In genomic region chr20:36546111-36546736, GRCh38 we compare ENCODE assay signal across 28 cellular contexts. TPM values are rescaled to one million over a fixed set of nuclear protein-coding genes. Genes with fewer than 3 reads are reported as not detected.
DNase-seq lines count a peak whose midpoint lies in the region; ATAC-seq and TF ChIP-seq lines count a peak whose summit lies in the region.
"Had no signal": no experiment of that assay in that cellular context is flagged by ENCODE, and none has a peak within 500 bp of the region (broad histone marks: within the 10 kb centered on the region; RNA-seq: fewer than 3 reads in every experiment).

No MANE protein-coding gene starts in this region.

- TF ChIP-seq CTCF in AG04450 (IDR thresholded peaks at IDR 0.05; ENCODE audit: low read depth, low read length) (no peak), HFFc6 (IDR thresholded peaks at IDR 0.05) (no peak), esophagus muscularis mucosa (IDR thresholded peaks at IDR 0.05) (no peak), sigmoid colon (IDR thresholded peaks at IDR 0.05) (no peak)

- TF ChIP-seq POLR2A in esophagus muscularis mucosa (IDR thresholded peaks at IDR 0.05; ENCODE audit: low read depth) (no peak), sigmoid colon (IDR thresholded peaks at IDR 0.05) (no peak)

- peak overlapping the region; percentile 69; the same call in 1 of the 2 replicates for H3K27ac Mint-ChIP-seq in HFFc6
- H3K27ac Mint-ChIP-seq: activated CD4-positive, alpha-beta memory T cell treated with anti-CD3 and anti-CD28 coated beads for 36 hours; T-helper 1 cell treated with Interleukin-12 subunit alpha and Interleukin-12 subunit beta and Interleukin-4 antibody, amounts not matched to agents 30 μg/mL and 1 μg/mL, for 36 hours had no signal

- POLR2A ChIA-PET in AG04450 (lab: Yijun Ruan, JAX) = interaction anchor here (0.7 kb wide), 1 partner anchor 333 kb away, joined by 3 read pairs; no protein-coding TSS in a partner anchor

- H3K4me3 ChIP-seq in AG04450 (ENCODE audit: low read depth, low read length) = no peak overlapping the region
- H3K4me3 ChIP-seq in esophagus muscularis mucosa = peak overlapping the region; percentile 73 to 92 (median 88)
- H3K4me3 ChIP-seq in sigmoid colon = peak overlapping the region in 3 of 4 donors; percentile 83 to 96 (median 93)
- H3K4me3 ChIP-seq: gastrocnemius medialis, K562, PC-9, SJCRH30, suprapubic skin had no signal

- WGBS in esophagus muscularis mucosa = 31% methylated on average over 6 of the region's 14 CpGs
- WGBS in sigmoid colon, 2 donors = 78 to 84% methylated on average over 14 of the region's 14 CpGs

- CTCF ChIA-PET in AG04450 (lab: Charles Lee) = no interaction called here

- intact Hi-C loops in esophagus muscularis mucosa (cut with DNase I) = no loop called here
- intact Hi-C loops in sigmoid colon (cut with DNase I) = no loop called here

- no peaks in the 10 kb centered on the region for H3K27me3 ChIP-seq in AG04450 (ENCODE audit: control insufficient read depth, insufficient read depth, low read length)
- H3K27me3 ChIP-seq in esophagus muscularis mucosa = no peaks in the 10 kb centered on the region
- no peaks in the 10 kb centered on the region for H3K27me3 ChIP-seq in sigmoid colon
- H3K27me3 ChIP-seq: SJCRH30, suprapubic skin had no signal

- H3K27ac ChIP-seq in AG04450 (ENCODE audit: low read depth, low read length) (peak overlapping the region; percentile 11), esophagus muscularis mucosa (replicated peaks in 1 of 4) (peak overlapping the region; percentile 95 to 99 (median 98)), sigmoid colon (peak overlapping the region; percentile 98 to 100 (median 99))
- H3K27ac ChIP-seq: PC-9, SJCRH30, suprapubic skin, VCaP had no signal

- H3K4me1 ChIP-seq in esophagus muscularis mucosa (peaks cover 59 to 93% (median 92%) of the 10 kb centered on the region in 4 donors), sigmoid colon (peaks cover 2 to 76% (median 61%) of the 10 kb centered on the region in 4 donors)

- H3K4me3 Mint-ChIP-seq in HFFc6 = no peak overlapping the region
- H3K4me3 Mint-ChIP-seq: activated CD4-positive, alpha-beta memory T cell treated with anti-CD3 and anti-CD28 coated beads for 36 hours; CD4-positive, alpha-beta memory T cell; T-helper 1 cell treated with Interleukin-12 subunit alpha and Interleukin-12 subunit beta and Interleukin-4 antibody, amounts not matched to agents 30 μg/mL and 1 μg/mL, for 36 hours had no signal

- H3K4me1 Mint-ChIP-seq in HFFc6 (ENCODE audit: low read depth) = peaks cover 29% of the 10 kb centered on the region

- H3K9me3 Mint-ChIP-seq in HFFc6 = no peaks in the 10 kb centered on the region
- H3K9me3 Mint-ChIP-seq: activated CD4-positive, alpha-beta memory T cell treated with anti-CD3 and anti-CD28 coated beads for 36 hours; CD4-positive, alpha-beta memory T cell; T-helper 1 cell treated with Interleukin-12 subunit alpha and Interleukin-12 subunit beta and Interleukin-4 antibody, amounts not matched to agents 30 μg/mL and 1 μg/mL, for 36 hours had no signal

- H3K36me3 Mint-ChIP-seq in HFFc6 (ENCODE audit: low read depth) = peaks cover 31% of the 10 kb centered on the region
- H3K36me3 Mint-ChIP-seq: activated CD4-positive, alpha-beta memory T cell treated with anti-CD3 and anti-CD28 coated beads for 36 hours; CD4-positive, alpha-beta memory T cell had no signal

- ATAC-seq in GM21786 (IDR thresholded peaks at IDR 0.05; ENCODE audit: unreplicated experiment) = no peak
- ATAC-seq in HG03196 (IDR thresholded peaks at IDR 0.05; ENCODE audit: unreplicated experiment) = no peak
- no peak for ATAC-seq in GM21360 (IDR thresholded peaks at IDR 0.05; ENCODE audit: unreplicated experiment)
- ATAC-seq: esophagus mucosa, gastrocnemius medialis, K562 had no signal

- no peak for TF ChIP-seq EP300 in esophagus muscularis mucosa (IDR thresholded peaks at IDR 0.05)
- TF ChIP-seq EP300 in sigmoid colon (IDR thresholded peaks at IDR 0.05) = no peak

- peaks cover 28 to 61% (median 53%) of the 10 kb centered on the region in 4 donors for H3K36me3 ChIP-seq in esophagus muscularis mucosa
- peaks cover 21 to 58% (median 52%) of the 10 kb centered on the region in 4 donors for H3K36me3 ChIP-seq in sigmoid colon
- H3K36me3 ChIP-seq: SJCRH30 had no signal

- H3K9me3 ChIP-seq in AG04450 (ENCODE audit: control insufficient read depth, insufficient read depth, low read length) = peaks cover 4% of the 10 kb centered on the region; the same call in 1 of the 2 replicates
- H3K9me3 ChIP-seq in esophagus muscularis mucosa = no peaks in the 10 kb centered on the region
- H3K9me3 ChIP-seq in sigmoid colon = no peaks in the 10 kb centered on the region
- H3K9me3 ChIP-seq: gastrocnemius medialis, SJCRH30, suprapubic skin had no signal

- peaks cover 22% of the 10 kb centered on the region for H3K27me3 Mint-ChIP-seq in HFFc6 (ENCODE audit: insufficient read depth)
- H3K27me3 Mint-ChIP-seq: activated CD4-positive, alpha-beta memory T cell treated with anti-CD3 and anti-CD28 coated beads for 36 hours; CD4-positive, alpha-beta memory T cell had no signal

- no peak for DNase-seq in AG04450 (ENCODE audit: low read depth, low spot score)
- DNase-seq in HFFc6 = no peak
- no peak for DNase-seq in esophagus muscularis mucosa (ENCODE audit: extremely low spot score)
- no peak for DNase-seq in sigmoid colon
- no peak for DNase-seq in 8988T
- DNase-seq: activated CD4-positive, alpha-beta memory T cell treated with anti-CD3 and anti-CD28 coated beads for 36 hours; activated naive CD4-positive, alpha-beta T cell; activated T-cell treated with anti-CD3 and anti-CD28 coated beads for 4 hours; anterior cingulate cortex; CD4-positive, alpha-beta memory T cell; DMS153; effector CD8-positive, alpha-beta T cell; gastrocnemius medialis; GF-D8; islet precursor cell; NCI-H1694 treated with DMSO at 0.1 percent for 48 hours; PC-9; SJCRH30; stimulated activated CD4-positive, alpha-beta T cell treated with anti-CD3 and anti-CD28 coated beads, Interleukin-4, amount 100 ng/mL, for 4 hours had no signal

RNA-seq across cellular contexts. Expression of gene MYL9, which starts 4.9 kb away (rescaled TPM):
- polyA plus RNA-seq in AG04450 (2011; rRNA removed) (273 and 380 TPM in 2 replicates), sigmoid colon (100 to 1,000 TPM in 2 of 3 donors, 10 to 100 TPM in 1; 26.4 to 168 (median 105) TPM)
- polyA minus RNA-seq in AG04450 (2011; rRNA and poly(A)+ RNA removed) = 338 and 442 TPM in 2 replicates
- total RNA-seq in HFFc6 (2021; fragmentation: NEBNext Ultra II Directional; extraction: Animal tissue kit (Norgen Biotek cat#: 25700)) = 1,000 to 10,000 TPM; 1,181 to 1,631 (median 1,227) TPM
- total RNA-seq in esophagus muscularis mucosa (1,000 to 10,000 TPM; 2,169 to 3,466 (median 2,516) TPM), sigmoid colon (1,000 to 10,000 TPM; 1,167 to 2,082 (median 1,738) TPM)
- total RNA-seq: CD4-positive, alpha-beta memory T cell had no signal
- polyA plus RNA-seq: CD4-positive, alpha-beta memory T cell; neural cell had no signal

RNA-seq across cellular contexts. Expression of gene TGIF2, which starts 27.2 kb away (rescaled TPM):
- polyA plus RNA-seq in AG04450 (2011; rRNA removed) (12.2 TPM in 2 replicates), sigmoid colon (10 to 100 TPM in 1 of 3 donors, 1 to 10 TPM in 2; 2.1 to 10.0 (median 2.4) TPM)
- 11.4 and 13.4 TPM in 2 replicates for polyA minus RNA-seq in AG04450 (2011; rRNA and poly(A)+ RNA removed)
- total RNA-seq in HFFc6 (2021; fragmentation: NEBNext Ultra II Directional; extraction: Animal tissue kit (Norgen Biotek cat#: 25700)) = 10 to 100 TPM in 1 of 6 experiments, 1 to 10 TPM in 5; 5.5 to 12.0 (median 7.7) TPM
- total RNA-seq in esophagus muscularis mucosa (10 to 100 TPM in 2 of 4 donors, 1 to 10 TPM in 2; 5.8 to 18.5 (median 10.6) TPM), sigmoid colon (10 to 100 TPM in 3 of 4 donors, 1 to 10 TPM in 1; 8.9 to 13.6 (median 11.1) TPM)

RNA-seq across cellular contexts. Expression of gene RAB5IF, which starts 59.4 kb away (rescaled TPM):
- polyA plus RNA-seq in AG04450 (2011; rRNA removed) (125 and 151 TPM in 2 replicates), sigmoid colon (100 to 1,000 TPM; 106 to 169 (median 148) TPM)
- polyA minus RNA-seq in AG04450 (2011; rRNA and poly(A)+ RNA removed) = 31.6 and 47.3 TPM in 2 replicates
- total RNA-seq in HFFc6 (2021; fragmentation: NEBNext Ultra II Directional; extraction: Animal tissue kit (Norgen Biotek cat#: 25700)) = 100 to 1,000 TPM in 3 of 6 experiments, 10 to 100 TPM in 3; 94.5 to 105 (median 100) TPM
- total RNA-seq in esophagus muscularis mucosa (10 to 100 TPM; 60.2 to 94.8 (median 81.6) TPM), sigmoid colon (10 to 100 TPM; 58.7 to 85.1 (median 75.7) TPM)

Comparison
In these comparisons a context has a peak if more than half of its experiments do, and no peak if none do; other contexts are left out.
1. H3K27ac ChIP-seq: peak in every context shown above with its lines; median percentile 99 in sigmoid colon; 98 in esophagus muscularis mucosa; 11 in AG04450.